ENCODE assay signal across 9 cellular contexts in genomic region chr5:140550147-140551079, GRCh38. TPM values are rescaled to one million over a fixed set of nuclear protein-coding genes. Genes with fewer than 3 reads are reported as not detected.
DNase-seq lines count a peak whose midpoint lies in the region; ATAC-seq and TF ChIP-seq lines count a peak whose summit lies in the region.
"Had no signal": no experiment of that assay in that cellular context is flagged by ENCODE, and none has a peak within 500 bp of the region (broad histone marks: within the 10 kb centered on the region; RNA-seq: fewer than 3 reads in every experiment).

No MANE protein-coding gene starts in this region.

- H3K36me3 ChIP-seq in mammary epithelial cell (ENCODE audit: insufficient read depth, low read length): peaks cover 31% of the 10 kb centered on the region
- H3K36me3 ChIP-seq in naive thymus-derived CD4-positive, alpha-beta T cell (ENCODE audit: control insufficient read depth in 2 of 3, insufficient read depth in 3 of 3, low read length in 3 of 3): peaks cover 10 to 27% (median 15%) of the 10 kb centered on the region in 3 experiments
- H3K36me3 ChIP-seq in upper lobe of left lung: peaks cover 14 to 43% (median 27%) of the 10 kb centered on the region in 4 donors
- H3K36me3 ChIP-seq in Karpas-422 (ENCODE audit: insufficient read depth, low read length): peaks cover 46% of the 10 kb centered on the region

- H3K4me3 ChIP-seq in mammary epithelial cell (replicated peaks in 1 of 3; ENCODE audit: insufficient read depth in 1 of 3, low read depth in 2 of 3, low read length in 3 of 3): no peak overlapping the region
- H3K4me3 ChIP-seq in naive thymus-derived CD4-positive, alpha-beta T cell (ENCODE audit: low read length): no peak overlapping the region
- H3K4me3 ChIP-seq in upper lobe of left lung: no peak overlapping the region
- H3K4me3 ChIP-seq in Karpas-422 (ENCODE audit: low read length): no peak overlapping the region

- H3K4me1 Mint-ChIP-seq in MCF 10A (ENCODE audit: insufficient read depth, unreplicated experiment) (peaks cover 46% of the 10 kb centered on the region), brain (peaks cover 71% of the 10 kb centered on the region)
- peaks cover 48 to 76% (median 58%) of the 10 kb centered on the region in 7 donors for H3K4me1 Mint-ChIP-seq in naive thymus-derived CD4-positive, alpha-beta T cell

- H4K20me1 ChIP-seq in mammary epithelial cell (ENCODE audit: insufficient read depth, low read length) (no peaks in the 10 kb centered on the region), Karpas-422 (ENCODE audit: insufficient read depth, low read depth, low read length) (no peaks in the 10 kb centered on the region)

- TF ChIP-seq CTCF in MCF 10A (IDR thresholded peaks at IDR 0.05; ENCODE audit: unreplicated experiment) (no peak), mammary epithelial cell (conservative IDR thresholded peaks at IDR 0.05 in 1 of 2, IDR thresholded peaks at IDR 0.05 in 1 of 2; ENCODE audit: extremely low read depth in 1 of 2, insufficient read depth in 1 of 2, low read depth in 1 of 2, low read length in 2 of 2) (no peak), brain (conservative IDR thresholded peaks at IDR 0.05) (no peak), upper lobe of left lung (IDR thresholded peaks at IDR 0.05) (no peak)

- DNase-seq in MCF 10A (ENCODE audit: unreplicated experiment) (no peak), mammary epithelial cell (no peak), upper lobe of left lung (no peak), NCI-H526 (lab: John Stamatoyannopoulos, UW) (no peak), GM19238 (ENCODE audit: insufficient read length, low spot score) (no peak), Karpas-422 (no peak)
- DNase-seq in naive thymus-derived CD4-positive, alpha-beta T cell: no peak
- DNase-seq: SHP77 had no signal

- H3K27ac Mint-ChIP-seq in MCF 10A (ENCODE audit: low read depth, unreplicated experiment) (no peak overlapping the region), brain (peak overlapping the region in 4 of 5 experiments; percentile 12 to 86 (median 74))
- H3K27ac Mint-ChIP-seq in naive thymus-derived CD4-positive, alpha-beta T cell: peak overlapping the region; percentile 34 to 99 (median 93)

- H3K27me3 ChIP-seq in mammary epithelial cell (ENCODE audit: insufficient read depth, low read length) (no peaks in the 10 kb centered on the region), upper lobe of left lung (no peaks in the 10 kb centered on the region), Karpas-422 (ENCODE audit: low read length) (no peaks in the 10 kb centered on the region)
- no peaks in the 10 kb centered on the region for H3K27me3 ChIP-seq in naive thymus-derived CD4-positive, alpha-beta T cell (ENCODE audit: control insufficient read depth in 2 of 2, insufficient read depth in 2 of 2, low read length in 2 of 2)

- H3K36me3 Mint-ChIP-seq in MCF 10A (ENCODE audit: insufficient read depth, unreplicated experiment): peaks cover 72% of the 10 kb centered on the region
- peaks cover 24% of the 10 kb centered on the region for H3K36me3 Mint-ChIP-seq in brain
- H3K36me3 Mint-ChIP-seq in naive thymus-derived CD4-positive, alpha-beta T cell: peaks cover 6 to 32% (median 22%) of the 10 kb centered on the region in 5 donors

- TF ChIP-seq EP300 in upper lobe of left lung (IDR thresholded peaks at IDR 0.05): no peak

- no peaks in the 10 kb centered on the region for H3K9me2 ChIP-seq in Karpas-422 (replicated peaks; ENCODE audit: insufficient read depth, low read length)

- H3K79me2 ChIP-seq in mammary epithelial cell (ENCODE audit: insufficient read depth, low read length) (peaks cover 35% of the 10 kb centered on the region), Karpas-422 (ENCODE audit: low read length) (peaks cover 56% of the 10 kb centered on the region)

- no peaks in the 10 kb centered on the region for H3K27me3 Mint-ChIP-seq in MCF 10A (ENCODE audit: insufficient read depth, unreplicated experiment)
- peaks cover 3% of the 10 kb centered on the region for H3K27me3 Mint-ChIP-seq in brain
- no peaks in the 10 kb centered on the region for H3K27me3 Mint-ChIP-seq in naive thymus-derived CD4-positive, alpha-beta T cell

- CTCF ChIA-PET in MCF 10A (lab: Yijun Ruan, JAX): interaction anchor here (0.7 to 1.4 kb wide), 2 partner anchors 88 kb away, joined by 4 to 6 read pairs; no protein-coding TSS in a partner anchor
- CTCF ChIA-PET in mammary epithelial cell (lab: Charles Lee; ENCODE audit: low non-redundant PET): no interaction called here
- CTCF ChIA-PET in naive thymus-derived CD4-positive, alpha-beta T cell (lab: Charles Lee): interaction anchor here (1.0 kb wide), 1 partner anchor 140 kb away, joined by 3 read pairs; the partner anchor contains the start of gene HARS1

- H3K27ac ChIP-seq in mammary epithelial cell (ENCODE audit: insufficient read depth, low read depth, low read length): no peak overlapping the region
- peak overlapping the region; percentile 89 for H3K27ac ChIP-seq in naive thymus-derived CD4-positive, alpha-beta T cell (ENCODE audit: low read depth, low read length)
- peak overlapping the region; percentile 92 to 99 (median 94) for H3K27ac ChIP-seq in upper lobe of left lung
- H3K27ac ChIP-seq in Karpas-422 (ENCODE audit: low read length): no peak overlapping the region

- no peak for ATAC-seq in naive thymus-derived CD4-positive, alpha-beta T cell
- no peak for ATAC-seq in upper lobe of left lung (ENCODE audit: low FRiP score in 2 of 2)

- BruUV-seq in MCF 10A (replicated peaks; lab: Mats Ljungman, UMichigan) (TSS peak; percentile 49), mammary epithelial cell (replicated peaks; lab: Mats Ljungman, UMichigan) (no TSS peak)

- H2AFZ ChIP-seq in mammary epithelial cell (ENCODE audit: low read depth, low read length) (no peak overlapping the region), Karpas-422 (ENCODE audit: low read length) (no peak overlapping the region)

- H3K9me3 Mint-ChIP-seq in MCF 10A (ENCODE audit: unreplicated experiment): no peaks in the 10 kb centered on the region
- no peaks in the 10 kb centered on the region for H3K9me3 Mint-ChIP-seq in brain
- H3K9me3 Mint-ChIP-seq in naive thymus-derived CD4-positive, alpha-beta T cell: peaks cover 0 to 4% (median 0%) of the 10 kb centered on the region in 11 donors

- H3K4me3 Mint-ChIP-seq in MCF 10A (ENCODE audit: unreplicated experiment): no peak overlapping the region
- H3K4me3 Mint-ChIP-seq in brain: peak overlapping the region in 2 of 5 experiments; percentile 25 to 40
- H3K4me3 Mint-ChIP-seq in naive thymus-derived CD4-positive, alpha-beta T cell: peak overlapping the region in 9 of 10 donors; percentile 2 to 99 (median 16)

- in situ Hi-C loops in mammary epithelial cell (cut with MboI; ENCODE audit: low sequenced_read_pairs in 2 of 2): no loop called here

- intact Hi-C loops in MCF 10A (cut with micrococcal nuclease) (no loop called here), mammary epithelial cell (cut with micrococcal nuclease) (no loop called here)
- intact Hi-C loops in naive thymus-derived CD4-positive, alpha-beta T cell (cut with micrococcal nuclease): no loop called here

- H3K9me3 ChIP-seq in mammary epithelial cell (replicated peaks; ENCODE audit: insufficient read depth, low read length) (no peaks in the 10 kb centered on the region), upper lobe of left lung (no peaks in the 10 kb centered on the region), Karpas-422 (ENCODE audit: low read length) (no peaks in the 10 kb centered on the region)
- H3K9me3 ChIP-seq in naive thymus-derived CD4-positive, alpha-beta T cell (ENCODE audit: control insufficient read depth in 2 of 3, low read length in 3 of 3): no peaks in the 10 kb centered on the region

- POLR2A ChIA-PET in MCF 10A (lab: Yijun Ruan, JAX): interaction anchor here (0.6 to 6.1 kb wide), 10 partner anchors 10 to 170 kb away, joined by 3 to 188 read pairs (median 4); partner anchors contain the start of genes APBB3, HARS1, HARS2 and IK
- POLR2A ChIA-PET in naive thymus-derived CD4-positive, alpha-beta T cell (lab: Charles Lee): interaction anchor here (0.8 to 11.7 kb wide), 4 partner anchors 14 to 149 kb away, joined by 3 to 248 read pairs (median 5); partner anchors contain the start of genes ANKHD1, APBB3, SLC35A4 and SRA1

- 97% methylated on average over 10 of the region's 11 CpGs for WGBS in mammary epithelial cell (ENCODE audit: low coverage, missing lambda C conversion rate)
- 84 to 91% methylated on average over 9 of the region's 11 CpGs for WGBS in upper lobe of left lung, 2 donors

- H3K9ac ChIP-seq in mammary epithelial cell (ENCODE audit: insufficient read depth, low read length) (no peak overlapping the region), Karpas-422 (ENCODE audit: low read length) (no peak overlapping the region)

- H3K4me1 ChIP-seq in mammary epithelial cell (ENCODE audit: insufficient read depth, low read length) (peaks cover 28% of the 10 kb centered on the region), upper lobe of left lung (peaks cover 35 to 61% (median 50%) of the 10 kb centered on the region in 4 donors), Karpas-422 (ENCODE audit: low read length) (peaks cover 42% of the 10 kb centered on the region)
- peaks cover 12 to 28% of the 10 kb centered on the region in 2 donors for H3K4me1 ChIP-seq in naive thymus-derived CD4-positive, alpha-beta T cell (ENCODE audit: control insufficient read depth in 2 of 2, insufficient read depth in 2 of 2, low read length in 2 of 2)

- H3K4me2 ChIP-seq in mammary epithelial cell (ENCODE audit: insufficient read depth, low read depth, low read length) (no peak overlapping the region), Karpas-422 (ENCODE audit: low read depth, low read length, poor library complexity, severe bottlenecking) (no peak overlapping the region)

- no peak for TF ChIP-seq POLR2A in upper lobe of left lung (IDR thresholded peaks at IDR 0.05)

- dilution Hi-C loops in mammary epithelial cell (cut with HindIII; ENCODE audit: low sequenced_read_pairs): no loop called here

RNA-seq across cellular contexts. Expression of gene EIF4EBP3, which starts 3.0 kb away (rescaled TPM):
- total RNA-seq in MCF 10A (2022) (25.3 and 35.3 TPM in 2 replicates), mammary epithelial cell (1 to 10 TPM; 1.8 to 6.0 TPM), upper lobe of left lung (10 to 100 TPM; 12.1 to 32.5 (median 21.0) TPM)
- polyA plus RNA-seq in mammary epithelial cell (2.8 TPM), brain (ENCODE audit: insufficient read depth, low read depth, low replicate concordance) (14.9 TPM)
- not detected for polyA minus RNA-seq in mammary epithelial cell
- 10 to 100 TPM; 12.5 to 19.5 (median 16.2) TPM for total RNA-seq in naive thymus-derived CD4-positive, alpha-beta T cell
- polyA plus RNA-seq in naive thymus-derived CD4-positive, alpha-beta T cell: 10 to 100 TPM; 61.7 to 80.8 TPM
- 7.3 and 12.2 TPM in 2 replicates for total RNA-seq in Karpas-422 (2014; rRNA removed; shearing (Covaris generic); ENCODE audit: low replicate concordance)

RNA-seq across cellular contexts. Expression of gene SRA1, which starts 6.9 kb away (rescaled TPM):
- 105 and 107 TPM in 2 replicates for total RNA-seq in MCF 10A (2022)
- 10 to 100 TPM; 20.8 to 47.7 TPM for total RNA-seq in mammary epithelial cell
- 39.4 TPM for polyA plus RNA-seq in mammary epithelial cell
- 19.3 TPM for polyA minus RNA-seq in mammary epithelial cell
- 23.4 TPM for polyA plus RNA-seq in brain (ENCODE audit: insufficient read depth, low read depth, low replicate concordance)
- 10 to 100 TPM; 23.8 to 45.5 (median 34.0) TPM for total RNA-seq in naive thymus-derived CD4-positive, alpha-beta T cell
- 10 to 100 TPM; 31.1 to 34.4 TPM for polyA plus RNA-seq in naive thymus-derived CD4-positive, alpha-beta T cell
- 10 to 100 TPM; 23.1 to 31.6 (median 29.6) TPM for total RNA-seq in upper lobe of left lung
- total RNA-seq in Karpas-422 (2014; rRNA removed; shearing (Covaris generic); ENCODE audit: low replicate concordance): 27.1 and 45.7 TPM in 2 replicates

RNA-seq across cellular contexts. Expression of gene APBB3, which starts 14.0 kb away (rescaled TPM):
- total RNA-seq in MCF 10A (2022) (22.7 and 28.1 TPM in 2 replicates), mammary epithelial cell (10 to 100 TPM; 12.2 to 18.4 TPM), upper lobe of left lung (100 to 1,000 TPM in 1 of 6 donors, 10 to 100 TPM in 5; 14.1 to 127 (median 28.4) TPM)
- polyA plus RNA-seq in mammary epithelial cell (6.4 TPM), brain (ENCODE audit: insufficient read depth, low read depth, low replicate concordance) (19.4 TPM)
- 3.4 TPM for polyA minus RNA-seq in mammary epithelial cell
- total RNA-seq in naive thymus-derived CD4-positive, alpha-beta T cell: 10 to 100 TPM; 37.9 to 77.8 (median 72.4) TPM
- polyA plus RNA-seq in naive thymus-derived CD4-positive, alpha-beta T cell: 1 to 10 TPM; 6.3 to 6.8 TPM
- total RNA-seq in Karpas-422 (2014; rRNA removed; shearing (Covaris generic); ENCODE audit: low replicate concordance): 33.2 and 42.2 TPM in 2 replicates

RNA-seq across cellular contexts. Expression of gene SLC35A4, which starts 14.2 kb away (rescaled TPM):
- total RNA-seq in MCF 10A (2022) (84.0 and 119 TPM in 2 replicates), mammary epithelial cell (10 to 100 TPM; 24.0 to 62.2 TPM), upper lobe of left lung (10 to 100 TPM; 30.4 to 92.3 (median 56.7) TPM)
- polyA plus RNA-seq in mammary epithelial cell (89.7 TPM), brain (ENCODE audit: insufficient read depth, low read depth, low replicate concordance) (67.1 TPM)
- 193 TPM for polyA minus RNA-seq in mammary epithelial cell
- 10 to 100 TPM; 40.4 to 90.1 (median 52.4) TPM for total RNA-seq in naive thymus-derived CD4-positive, alpha-beta T cell
- polyA plus RNA-seq in naive thymus-derived CD4-positive, alpha-beta T cell: 100 to 1,000 TPM; 112 to 142 TPM
- 19.0 and 33.5 TPM in 2 replicates for total RNA-seq in Karpas-422 (2014; rRNA removed; shearing (Covaris generic); ENCODE audit: low replicate concordance)

Comparison
In these comparisons a context has a peak if more than half of its experiments do, and no peak if none do; other contexts are left out.
1. H3K27ac ChIP-seq: peak in naive thymus-derived CD4-positive, alpha-beta T cell (single experiment) and upper lobe of left lung (4 of 4); none in mammary epithelial cell (single experiment) and Karpas-422 (single experiment).